In genomic region chr3:26293351-26293750, GRCh38 we compare ENCODE assay signal across 26 cellular contexts.
"Had no signal": no experiment of that assay in that cellular context is flagged by ENCODE, and none has a peak within 500 bp of the region (broad histone marks: within the 10 kb centered on the region; RNA-seq: fewer than 3 reads in every experiment).

No MANE protein-coding gene starts in this region.

- H3K9me3 ChIP-seq: colonic mucosa, esophagus muscularis mucosa, gastroesophageal sphincter, heart left ventricle, lower lobe of right lung had no signal

- H3K9me3 Mint-ChIP-seq: endodermal cell had no signal

- H3K4me3 ChIP-seq: colonic mucosa, esophagus muscularis mucosa, gastroesophageal sphincter, heart left ventricle, hepatocyte, left lung, lower lobe of right lung, mucosa of descending colon had no signal

- H3K4me1 Mint-ChIP-seq: endodermal cell, immature natural killer cell, naive B cell had no signal

- H2AFZ ChIP-seq: hepatocyte had no signal

- FAIRE-seq: endothelial cell of umbilical vein, frontal cortex, kidney had no signal

- H3K36me3 Mint-ChIP-seq: immature natural killer cell, mesothelial cell of epicardium, naive B cell had no signal

- H3K27ac Mint-ChIP-seq: dendritic cell treated with granulocyte-macrophage colony-stimulating factor and Interleukin-4, amounts not matched to agents 40 ng/mL and 50 ng/mL, for 4 days; effector memory CD8-positive, alpha-beta T cell; endodermal cell; immature natural killer cell; mesothelial cell of epicardium; naive B cell had no signal

- H3K4me1 ChIP-seq: colonic mucosa, esophagus muscularis mucosa, foreskin keratinocyte, gastroesophageal sphincter, heart left ventricle, left lung, lower lobe of right lung had no signal

- H3K79me2 ChIP-seq: hepatocyte had no signal

- H3K27ac ChIP-seq: colonic mucosa, esophagus muscularis mucosa, foreskin keratinocyte, gastroesophageal sphincter, heart left ventricle, hepatocyte, left lung, lower lobe of right lung had no signal

- H3K27me3 Mint-ChIP-seq: dendritic cell treated with granulocyte-macrophage colony-stimulating factor and Interleukin-4, amounts not matched to agents 40 ng/mL and 50 ng/mL, for 4 days; effector memory CD8-positive, alpha-beta T cell; naive B cell had no signal

- H3K4me2 ChIP-seq: hepatocyte had no signal

- H3K4me3 Mint-ChIP-seq: dendritic cell treated with granulocyte-macrophage colony-stimulating factor and Interleukin-4, amounts not matched to agents 40 ng/mL and 50 ng/mL, for 4 days; effector memory CD8-positive, alpha-beta T cell; endodermal cell; immature natural killer cell; mesothelial cell of epicardium; naive B cell had no signal

- DNase-seq: colonic mucosa; cortex of kidney; effector CD8-positive, alpha-beta T cell; effector memory CD8-positive, alpha-beta T cell; endodermal cell; foreskin keratinocyte; heart left ventricle; hypothalamus; immature natural killer cell; islet precursor cell; kidney; kidney glomerular epithelial cell; left colon; left lung; left ventricle myocardium superior; lower lobe of right lung; mesenchymal stem cell; mucosa of descending colon; naive B cell had no signal

- H3K27me3 ChIP-seq: colonic mucosa, esophagus muscularis mucosa, foreskin keratinocyte, gastroesophageal sphincter, heart left ventricle, hepatocyte, left lung had no signal

- H3K36me3 ChIP-seq: colonic mucosa, esophagus muscularis mucosa, gastroesophageal sphincter, heart left ventricle, left lung, lower lobe of right lung had no signal
